8 cellular contexts compared by ENCODE assay signal in the genomic region with DNA sequence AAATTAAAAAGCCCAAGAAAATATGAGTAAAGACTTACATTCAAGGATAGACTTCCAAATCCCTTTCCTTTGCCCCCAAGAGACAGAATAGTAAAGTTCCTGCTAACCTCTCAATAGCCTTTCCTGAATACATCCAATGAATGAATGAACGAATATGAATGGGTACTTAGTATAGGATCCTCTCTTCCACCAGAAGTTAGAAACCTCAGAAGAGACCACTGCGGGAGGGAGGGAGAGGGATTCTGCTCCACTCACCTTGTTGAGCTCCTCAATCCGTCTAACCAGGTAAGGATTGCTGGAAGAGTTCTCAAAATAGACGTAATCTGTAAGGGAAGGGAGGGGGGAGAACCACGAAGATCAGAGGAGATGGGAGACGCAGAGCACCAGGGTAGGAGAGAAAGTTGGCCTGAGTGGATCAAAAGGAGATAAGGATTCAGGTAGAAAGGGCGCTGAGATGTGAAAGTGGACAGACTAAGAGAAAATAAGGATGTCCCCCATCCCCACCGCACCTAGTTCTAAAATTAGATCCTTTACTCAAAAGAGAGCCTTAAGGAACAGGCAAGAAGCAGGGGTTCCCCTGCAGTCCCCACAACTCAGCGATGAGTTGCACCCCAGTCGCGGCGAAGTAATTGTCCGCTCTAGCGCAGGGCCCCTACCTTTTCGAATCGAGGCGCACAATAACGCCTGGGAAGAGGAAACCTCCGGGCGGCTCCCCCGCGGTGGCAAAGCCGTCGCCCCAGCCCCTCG. TPM values are rescaled to one million over a fixed set of nuclear protein-coding genes. Genes with fewer than 3 reads are reported as not detected.
A peak's percentile ranks its signal among the peaks of the same experiment; 100 is the strongest.
DNase-seq lines count a peak whose midpoint lies in the region; ATAC-seq and TF ChIP-seq lines count a peak whose summit lies in the region.

No MANE protein-coding gene starts in this region.

- H3K4me1 ChIP-seq in DND-41 (ENCODE audit: insufficient read depth, low read length), result peaks cover 51% of the 10 kb centered on the region

- peak overlapping the region; percentile 75 for H2AFZ ChIP-seq in DND-41 (ENCODE audit: low read depth, low read length)

- H3K79me2 ChIP-seq in DND-41 (ENCODE audit: insufficient read depth, low read length), result peaks cover 54% of the 10 kb centered on the region

- H3K4me1 Mint-ChIP-seq in neural crest cell, result peaks cover 58% of the 10 kb centered on the region

- peak overlapping the region; percentile 96 for H3K4me2 ChIP-seq in DND-41 (ENCODE audit: insufficient read depth, low read length)

- H3K4me3 ChIP-seq in DND-41 (ENCODE audit: low read depth in 1 of 2, low read length in 2 of 2) (peak overlapping the region; percentile 69), dorsolateral prefrontal cortex (peak overlapping the region; percentile 54 to 100 (median 98))

- DNase-seq in DND-41 (no peak), NCI-H69 (lab: John Stamatoyannopoulos, UW) (peak; percentile 65), dorsolateral prefrontal cortex (no peak), neural crest cell (ENCODE audit: low read depth, low spot score) (no peak), foreskin melanocyte (no peak), globus pallidus (ENCODE audit: low spot score) (no peak), mucosa of gallbladder (ENCODE audit: low spot score) (no peak), OCI-M2 (lab: John Stamatoyannopoulos, UW; ENCODE audit: unreplicated experiment) (no peak)

- H3K9me3 Mint-ChIP-seq in neural crest cell, result no peaks in the 10 kb centered on the region

- peak overlapping the region; percentile 97 for H3K9ac ChIP-seq in DND-41 (ENCODE audit: low read depth, low read length)

- ATAC-seq in DND-41 (ENCODE audit: insufficient read depth, low read depth), result no peak

- peak overlapping the region; percentile 94 for H3K4me3 Mint-ChIP-seq in neural crest cell

- peaks cover 23% of the 10 kb centered on the region for H3K27me3 Mint-ChIP-seq in neural crest cell (ENCODE audit: low read depth)

- H4K20me1 ChIP-seq in DND-41 (ENCODE audit: insufficient read depth, low read length), result peaks cover 36% of the 10 kb centered on the region

- H3K27me3 ChIP-seq in DND-41 (ENCODE audit: insufficient read depth, low read length, poor library complexity), result no peaks in the 10 kb centered on the region
- H3K27me3 ChIP-seq in dorsolateral prefrontal cortex, result no peaks in the 10 kb centered on the region

- H3K27ac ChIP-seq in DND-41 (ENCODE audit: low read length), result peak overlapping the region; percentile 92
- peak overlapping the region in 58 of 59 donors; percentile 20 to 99 (median 97) for H3K27ac ChIP-seq in dorsolateral prefrontal cortex

- peaks cover 36% of the 10 kb centered on the region for H3K36me3 Mint-ChIP-seq in neural crest cell (ENCODE audit: low read depth)

- H3K27ac Mint-ChIP-seq in neural crest cell (ENCODE audit: unreplicated experiment), result peak overlapping the region; percentile 90

- TF ChIP-seq CTCF in DND-41 (IDR thresholded peaks at IDR 0.05; ENCODE audit: borderline replicate concordance, extremely low read depth, low read length, poor library complexity, severe bottlenecking) (no peak), dorsolateral prefrontal cortex (IDR thresholded peaks at IDR 0.05 in 54 of 56, conservative IDR thresholded peaks at IDR 0.05 in 2 of 56; ENCODE audit: low read depth in 1 of 56, partially characterized antibody in 56 of 56) (no peak), neural crest cell (conservative IDR thresholded peaks at IDR 0.05) (no peak)

- intact Hi-C loops in dorsolateral prefrontal cortex (cut with DNase I), result loop anchor here (1.0 to 5.0 kb wide), 4 partner anchors 9 to 107 kb away; a partner anchor contains a TSS

- no peaks in the 10 kb centered on the region for H3K9me3 ChIP-seq in DND-41 (ENCODE audit: insufficient read depth, low read length, severe bottlenecking)

- H3K36me3 ChIP-seq in DND-41 (ENCODE audit: insufficient read depth, low read length), result peaks cover 66% of the 10 kb centered on the region

RNA-seq across cellular contexts. Expression of a gene that starts 1.1 kb away (rescaled TPM):
- total RNA-seq in dorsolateral prefrontal cortex (10 to 100 TPM; 39.4 to 85.0 (median 58.9) TPM), neural crest cell (195 and 203 TPM in 2 replicates), mucosa of gallbladder (87.6 TPM)

RNA-seq across cellular contexts. Expression of a gene that starts 9.2 kb away (rescaled TPM):
- total RNA-seq in dorsolateral prefrontal cortex (10 to 100 TPM; 11.6 to 30.9 (median 19.4) TPM), neural crest cell (18.0 and 20.7 TPM in 2 replicates), mucosa of gallbladder (26.2 TPM)

RNA-seq across cellular contexts. Expression of a gene that starts 12.0 kb away (rescaled TPM):
- total RNA-seq in dorsolateral prefrontal cortex (10 to 100 TPM; 19.0 to 72.1 (median 37.3) TPM), neural crest cell (37.4 and 40.0 TPM in 2 replicates), mucosa of gallbladder (66.1 TPM)

RNA-seq across cellular contexts. Expression of a gene that starts 12.5 kb away (rescaled TPM):
- total RNA-seq in dorsolateral prefrontal cortex, result 10 to 100 TPM; 11.3 to 68.7 (median 24.9) TPM
- total RNA-seq in neural crest cell, result 0.23 and 0.75 TPM in 2 replicates
- total RNA-seq in mucosa of gallbladder, result 9.9 TPM

RNA-seq across cellular contexts. Expression of a gene that starts 21.2 kb away (rescaled TPM):
- total RNA-seq in dorsolateral prefrontal cortex (10 to 100 TPM; 52.5 to 99.7 (median 70.4) TPM), neural crest cell (57.4 and 58.3 TPM in 2 replicates), mucosa of gallbladder (60.7 TPM)
